ENCODE assay signal across 8 cellular contexts in genomic region chr17:60161598-60162330, GRCh38. TPM values are rescaled to one million over a fixed set of nuclear protein-coding genes. Genes with fewer than 3 reads are reported as not detected.
DNase-seq lines count a peak whose midpoint lies in the region; ATAC-seq and TF ChIP-seq lines count a peak whose summit lies in the region.
"Had no signal": no experiment of that assay in that cellular context is flagged by ENCODE, and none has a peak within 500 bp of the region (broad histone marks: within the 10 kb centered on the region; RNA-seq: fewer than 3 reads in every experiment).

No MANE protein-coding gene starts in this region.

- no peaks in the 10 kb centered on the region for H3K27me3 ChIP-seq in Panc1 (ENCODE audit: control insufficient read depth, insufficient read depth, low read length)
- H3K27me3 ChIP-seq in left ventricle myocardium inferior (ENCODE audit: low read depth): peaks cover 47% of the 10 kb centered on the region
- H3K27me3 ChIP-seq in psoas muscle (ENCODE audit: insufficient read depth in 3 of 3, low read length in 2 of 3): peaks cover 0 to 22% (median 6%) of the 10 kb centered on the region in 3 donors
- H3K27me3 ChIP-seq in colonic mucosa: no peaks in the 10 kb centered on the region

- POLR2A ChIA-PET in Panc1 (lab: Charles Lee): no interaction called here

- ATAC-seq in Panc1 (peak; percentile 18; the same call in 1 of the 2 replicates), psoas muscle (peak in 3 of 4 donors; percentile 24 to 35 (median 34)), GM19452 (IDR thresholded peaks at IDR 0.05; ENCODE audit: unreplicated experiment) (no peak), GM19463 (IDR thresholded peaks at IDR 0.05; ENCODE audit: unreplicated experiment) (no peak)

- H3K9ac ChIP-seq in colonic mucosa (ENCODE audit: low read depth in 2 of 2, low read length in 2 of 2): no peak overlapping the region

- intact Hi-C loops in Panc1 (cut with micrococcal nuclease; ENCODE audit: unreplicated experiment): no loop called here
- intact Hi-C loops in left ventricle myocardium inferior (cut with micrococcal nuclease): no loop called here
- intact Hi-C loops in psoas muscle (cut with DNase I): no loop called here
- intact Hi-C loops in colonic mucosa (cut with DNase I): no loop called here

- no peaks in the 10 kb centered on the region for H3K36me3 ChIP-seq in Panc1 (ENCODE audit: control insufficient read depth, insufficient read depth, low read length)
- H3K36me3 ChIP-seq in left ventricle myocardium inferior: no peaks in the 10 kb centered on the region
- H3K36me3 ChIP-seq in psoas muscle (ENCODE audit: insufficient read depth in 1 of 2, low read depth in 1 of 2): no peaks in the 10 kb centered on the region
- H3K36me3 ChIP-seq in colonic mucosa: no peaks in the 10 kb centered on the region

- CTCF ChIA-PET in Panc1 (lab: Charles Lee): interaction anchor here (0.7 kb wide), 1 partner anchor 427 kb away, joined by 3 read pairs; no protein-coding TSS in a partner anchor

- DNase-seq in GM20000 (ENCODE audit: low spot score): peak; percentile 20
- no peak for DNase-seq in Panc1 (ENCODE audit: low read depth, low spot score)
- DNase-seq in left ventricle myocardium inferior: no peak
- DNase-seq in psoas muscle: no peak
- no peak for DNase-seq in colonic mucosa

- H3K4me3 ChIP-seq in Panc1 (ENCODE audit: low read depth in 2 of 2, low read length in 2 of 2) (no peak overlapping the region), left ventricle myocardium inferior (no peak overlapping the region), psoas muscle (no peak overlapping the region), colonic mucosa (no peak overlapping the region)

- in situ Hi-C loops in Panc1 (cut with HindIII; ENCODE audit: low pct_unique_long_range_greater_than_20kb, low sequenced_read_pairs): no loop called here

- H3K27ac ChIP-seq in Panc1 (ENCODE audit: low read length) (no peak overlapping the region), left ventricle myocardium inferior (replicated peaks) (peak overlapping the region; percentile 79), psoas muscle (no peak overlapping the region), colonic mucosa (no peak overlapping the region)

- H3K9me3 ChIP-seq in Panc1 (ENCODE audit: control insufficient read depth, insufficient read depth, low read depth, low read length) (no peaks in the 10 kb centered on the region), left ventricle myocardium inferior (replicated peaks) (no peaks in the 10 kb centered on the region), psoas muscle (no peaks in the 10 kb centered on the region), colonic mucosa (no peaks in the 10 kb centered on the region)

- no peak for TF ChIP-seq CTCF in GM20000 (IDR thresholded peaks at IDR 0.05; ENCODE audit: extremely low read depth, missing control alignments)
- no peak for TF ChIP-seq CTCF in Panc1 (IDR thresholded peaks at IDR 0.05)
- no peak for TF ChIP-seq CTCF in left ventricle myocardium inferior (IDR thresholded peaks at IDR 0.05; ENCODE audit: borderline replicate concordance)
- TF ChIP-seq CTCF in psoas muscle (IDR thresholded peaks at IDR 0.05): no peak
- TF ChIP-seq CTCF in colonic mucosa (IDR thresholded peaks at IDR 0.05): no peak

- peaks cover 20% of the 10 kb centered on the region for H3K4me1 ChIP-seq in Panc1 (ENCODE audit: control insufficient read depth, insufficient read depth, low read length)
- peaks cover 64% of the 10 kb centered on the region for H3K4me1 ChIP-seq in left ventricle myocardium inferior
- peaks cover 5% of the 10 kb centered on the region for H3K4me1 ChIP-seq in psoas muscle
- peaks cover 10% of the 10 kb centered on the region for H3K4me1 ChIP-seq in colonic mucosa

- WGBS in psoas muscle, 3 donors: 19 to 23% (median 21%) methylated on average over 14 to 17 of the region's 17 CpGs

- no TSS peak for BruUV-seq in Panc1 (replicated peaks; lab: Mats Ljungman, UMichigan)

RNA-seq across cellular contexts. Expression of gene CA4, which starts 12.0 kb away (rescaled TPM):
- total RNA-seq in Panc1 (2021; ENCODE audit: unreplicated experiment): 1.4 TPM
- 4.9 TPM for polyA plus RNA-seq in Panc1 (2012; ENCODE audit: insufficient read length)
- total RNA-seq in left ventricle myocardium inferior: 12.9 TPM
- 10 to 100 TPM in 3 of 4 donors, 1 to 10 TPM in 1; 8.9 to 13.6 (median 11.6) TPM for total RNA-seq in psoas muscle
- polyA plus RNA-seq in psoas muscle: 10 to 100 TPM; 10.2 to 16.6 (median 14.4) TPM
- 100 to 1,000 TPM; 111 to 397 TPM for total RNA-seq in colonic mucosa
- total RNA-seq: mesothelial cell of epicardium had no signal

Comparison
In these comparisons a context has a peak if more than half of its experiments do, and no peak if none do; other contexts are left out.
1. ATAC-seq: peak in Panc1 (single experiment) and psoas muscle (3 of 4); none in GM19452 (single experiment) and GM19463 (single experiment).